ENCODE assay signal across 19 cellular contexts in genomic region chr2:10226032-10226724, GRCh38.
DNase-seq lines count a peak whose midpoint lies in the region; ATAC-seq, FAIRE-seq and TF ChIP-seq lines count a peak whose summit lies in the region.
"Had no signal": no experiment of that assay in that cellular context is flagged by ENCODE, and none has a peak within 500 bp of the region (broad histone marks: within the 10 kb centered on the region; RNA-seq: fewer than 3 reads in every experiment).

No MANE protein-coding gene starts in this region.

- ATAC-seq in Right ventricle myocardium inferior (no peak), GM21447 (IDR thresholded peaks at IDR 0.05; ENCODE audit: unreplicated experiment) (no peak)
- ATAC-seq: activated CD8-positive, alpha-beta T cell treated with anti-CD3 and anti-CD28 coated beads for 36 hours had no signal

- H3K27me3 Mint-ChIP-seq in astrocyte (ENCODE audit: low read depth, unreplicated experiment) (peaks cover 36% of the 10 kb centered on the region), nephron progenitor cell (ENCODE audit: low read depth, poor library complexity) (peaks cover 6% of the 10 kb centered on the region)
- H3K27me3 Mint-ChIP-seq: activated CD8-positive, alpha-beta T cell treated with anti-CD3 and anti-CD28 coated beads for 36 hours; activated naive CD4-positive, alpha-beta T cell treated with anti-CD3 and anti-CD28 coated beads, Interleukin-2, amount 50 U/mL, for 24 hours had no signal

- H3K36me3 ChIP-seq in astrocyte (ENCODE audit: insufficient read depth, low read length) = no peaks in the 10 kb centered on the region
- no peaks in the 10 kb centered on the region for H3K36me3 ChIP-seq in testis (ENCODE audit: low read depth, missing control alignments)

- H3K27ac Mint-ChIP-seq in astrocyte (ENCODE audit: unreplicated experiment) = peak overlapping the region; percentile 12
- peak overlapping the region; percentile 17 for H3K27ac Mint-ChIP-seq in nephron progenitor cell
- H3K27ac Mint-ChIP-seq: activated CD8-positive, alpha-beta T cell treated with anti-CD3 and anti-CD28 coated beads for 36 hours; activated naive CD4-positive, alpha-beta T cell treated with anti-CD3 and anti-CD28 coated beads, Interleukin-2, amount 50 U/mL, for 24 hours; memory B cell had no signal

- H3K9ac ChIP-seq in astrocyte (ENCODE audit: low read length) = no peak overlapping the region
- H3K9ac ChIP-seq: KMS-11, parathyroid adenoma had no signal

- H3K36me3 Mint-ChIP-seq in astrocyte (ENCODE audit: low read depth, unreplicated experiment) (no peaks in the 10 kb centered on the region), nephron progenitor cell (ENCODE audit: low read depth) (no peaks in the 10 kb centered on the region)
- H3K36me3 Mint-ChIP-seq: activated naive CD4-positive, alpha-beta T cell treated with anti-CD3 and anti-CD28 coated beads, Interleukin-2, amount 50 U/mL, for 24 hours; memory B cell had no signal

- H3K4me3 Mint-ChIP-seq in astrocyte (ENCODE audit: unreplicated experiment) (no peak overlapping the region), nephron progenitor cell (no peak overlapping the region)
- H3K4me3 Mint-ChIP-seq: activated CD8-positive, alpha-beta T cell treated with anti-CD3 and anti-CD28 coated beads for 36 hours; activated naive CD4-positive, alpha-beta T cell treated with anti-CD3 and anti-CD28 coated beads, Interleukin-2, amount 50 U/mL, for 24 hours; memory B cell had no signal

- no peak for TF ChIP-seq POLR2A in testis (IDR thresholded peaks at IDR 0.05)

- CTCF ChIA-PET in GM10248 (lab: Yijun Ruan, JAX) = no interaction called here

- POLR2A ChIA-PET in GM10248 (lab: Yijun Ruan, JAX) = no interaction called here

- DNase-seq in cardiac septum (ENCODE audit: low spot score) (peak; percentile 70), Right ventricle myocardium inferior (ENCODE audit: missing footprints) (no peak), astrocyte (ENCODE audit: low read depth) (no peak), nephron progenitor cell (no peak), testis (peak; percentile 50), cerebellar nuclear complex (lab: John Stamatoyannopoulos, UW) (no peak), GM10248 (ENCODE audit: extremely low spot score) (no peak)
- DNase-seq: activated CD4-positive, CD25-positive, alpha-beta regulatory T cell treated with anti-CD3 and anti-CD28 coated beads, Interleukin-2, amount 50 U/mL, for 72 hours; activated CD8-positive, alpha-beta T cell treated with anti-CD3 and anti-CD28 coated beads for 36 hours; activated T-cell treated with anti-CD3 and anti-CD28 coated beads, Interleukin-2, amount 50 U/mL, for 48 hours; NCI-H526 treated with DMSO at 0.1 percent for 48 hours; SIG-M5; stimulated activated CD4-positive, alpha-beta T cell treated with anti-CD3 and anti-CD28 coated beads, Interleukin-1b, Interleukin-23, amount 100 ng/mL, for 48 hours had no signal

- H3K27ac ChIP-seq in astrocyte (ENCODE audit: low read depth, low read length) (no peak overlapping the region), testis (peak overlapping the region in 1 of 2 donors; percentile 36)
- H3K27ac ChIP-seq: C4-2B, KMS-11, parathyroid adenoma had no signal

- no peak overlapping the region for H3K4me2 ChIP-seq in astrocyte (ENCODE audit: low read length)
- H3K4me2 ChIP-seq: KMS-11 had no signal

- H3K4me1 Mint-ChIP-seq in astrocyte (ENCODE audit: low read depth, unreplicated experiment) (peaks cover 7% of the 10 kb centered on the region), nephron progenitor cell (peaks cover 66% of the 10 kb centered on the region)
- H3K4me1 Mint-ChIP-seq: activated naive CD4-positive, alpha-beta T cell treated with anti-CD3 and anti-CD28 coated beads, Interleukin-2, amount 50 U/mL, for 24 hours; memory B cell had no signal

- TF ChIP-seq CTCF in astrocyte (IDR thresholded peaks at IDR 0.05; ENCODE audit: insufficient read depth, low read depth, low read length) = no peak
- no peak for TF ChIP-seq CTCF in nephron progenitor cell (IDR thresholded peaks at IDR 0.05)
- TF ChIP-seq CTCF in testis (IDR thresholded peaks at IDR 0.05) = no peak
- no peak for TF ChIP-seq CTCF in GM10248 (IDR thresholded peaks at IDR 0.05; ENCODE audit: control extremely low read depth, extremely low read depth, low read depth, missing control alignments)

- H3K9me3 Mint-ChIP-seq in astrocyte (ENCODE audit: unreplicated experiment) = no peaks in the 10 kb centered on the region
- no peaks in the 10 kb centered on the region for H3K9me3 Mint-ChIP-seq in nephron progenitor cell
- H3K9me3 Mint-ChIP-seq: activated CD8-positive, alpha-beta T cell treated with anti-CD3 and anti-CD28 coated beads for 36 hours; activated naive CD4-positive, alpha-beta T cell treated with anti-CD3 and anti-CD28 coated beads, Interleukin-2, amount 50 U/mL, for 24 hours; memory B cell had no signal

- H3K9me3 ChIP-seq in astrocyte (ENCODE audit: insufficient read depth, low read depth, low read length) = no peaks in the 10 kb centered on the region
- H3K9me3 ChIP-seq in testis = no peaks in the 10 kb centered on the region

- intact Hi-C loops in cardiac septum (cut with DNase I) (no loop called here), Right ventricle myocardium inferior (cut with DNase I) (no loop called here), testis (cut with DNase I; ENCODE audit: low total_unique reads) (no loop called here)

- no peak for FAIRE-seq in astrocyte (lab: Jason Lieb, UNC)

- H3K4me1 ChIP-seq in astrocyte (ENCODE audit: insufficient read depth, low read length) (no peaks in the 10 kb centered on the region), testis (peaks cover 18% of the 10 kb centered on the region)
- H3K4me1 ChIP-seq: parathyroid adenoma had no signal

- H3K4me3 ChIP-seq in astrocyte (ENCODE audit: insufficient read depth, low read depth, low read length) (no peak overlapping the region), testis (no peak overlapping the region)

- H3K27me3 ChIP-seq in astrocyte (ENCODE audit: insufficient read depth, low read length) (no peaks in the 10 kb centered on the region), testis (no peaks in the 10 kb centered on the region)

- H3K79me2 ChIP-seq in astrocyte (ENCODE audit: insufficient read depth, low read length) = no peaks in the 10 kb centered on the region
- H3K79me2 ChIP-seq: parathyroid adenoma had no signal

- 71 to 74% methylated on average over 18 to 19 of the region's 19 CpGs for WGBS in testis, 2 donors

- no peaks in the 10 kb centered on the region for H4K20me1 ChIP-seq in astrocyte (ENCODE audit: insufficient read depth, low read length)

- H2AFZ ChIP-seq in astrocyte (ENCODE audit: low read depth, low read length) = no peak overlapping the region
- H2AFZ ChIP-seq: parathyroid adenoma had no signal

Comparison
In these comparisons a context has a peak if more than half of its experiments do, and no peak if none do; other contexts are left out.
1. DNase-seq: peak in cardiac septum (single experiment) and testis (single experiment); none in Right ventricle myocardium inferior (single experiment), astrocyte (single experiment), nephron progenitor cell (single experiment), cerebellar nuclear complex (0 of 2) and GM10248 (single experiment).